ENCODE assay signal across 26 cellular contexts in the genomic region with DNA sequence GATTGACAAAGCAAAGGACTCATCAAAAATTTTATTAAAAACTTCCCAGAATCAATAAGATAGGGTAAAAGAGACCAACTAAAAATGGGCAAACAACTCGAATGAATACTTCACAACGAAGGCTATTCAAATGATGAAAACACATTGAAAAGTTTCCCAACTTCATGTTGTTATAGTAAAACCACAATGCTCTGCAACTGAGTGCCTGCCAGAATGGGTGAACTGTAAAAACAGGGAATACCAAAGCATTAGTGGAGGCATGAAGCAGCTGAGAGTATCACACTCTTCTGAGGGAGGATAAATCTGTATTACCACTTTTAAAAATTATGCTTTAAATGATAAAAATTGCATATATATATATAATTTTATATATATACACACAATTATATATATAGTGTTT.
"Had no signal": no experiment of that assay in that cellular context is flagged by ENCODE, and none has a peak within 500 bp of the region (broad histone marks: within the 10 kb centered on the region; RNA-seq: fewer than 3 reads in every experiment).

No MANE protein-coding gene starts in this region.

- H3K36me3 ChIP-seq: left ventricle myocardium inferior, neural progenitor cell, neutrophil, stomach, tibial artery, upper lobe of right lung had no signal

- H3K4me1 ChIP-seq: left ventricle myocardium inferior, stomach, testis, tibial artery, upper lobe of right lung had no signal

- H3K4me3 ChIP-seq: left ventricle myocardium inferior, lung, neural progenitor cell, skin epidermis, stomach, testis, tibial artery, upper lobe of right lung had no signal

- DNase-seq: hypothalamus; immature natural killer cell; islet precursor cell; left ventricle myocardium inferior; mesendoderm; naive B cell; natural killer cell; nephron progenitor cell; occipital lobe; retina; right cardiac atrium; stimulated activated CD4-positive, alpha-beta T cell treated with anti-CD3 and anti-CD28 coated beads, Interleukin-12 subunit alpha, Interleukin-12 subunit beta, amount 100 ng/mL, for 4 hours; stimulated activated CD4-positive, alpha-beta T cell treated with anti-CD3 and anti-CD28 coated beads, Interleukin-15, amount 100 ng/mL, for 24 hours; stimulated activated CD4-positive, alpha-beta T cell treated with anti-CD3 and anti-CD28 coated beads, Interleukin-2, amount 100 ng/mL, for 24 hours; stimulated activated CD4-positive, alpha-beta T cell treated with anti-CD3 and anti-CD28 coated beads, Interleukin-4, amount 100 ng/mL, for 1 hour; stimulated activated naive B cell treated with anti-CD40 and anti-IgM and Interleukin-4, amounts not matched to agents 10 μg/mL and 1 μg/mL and 100 μg/mL, for 72 hours; stimulated activated naive CD8-positive, alpha-beta T cell treated with anti-CD3 and anti-CD28 coated beads, Interleukin-15, Interleukin-2, amounts not matched to agents 100 U/mL and 50 U/mL, for 24 hours; stomach; testis; tibial artery; trophoblast cell; upper lobe of right lung had no signal

- H3K9me3 ChIP-seq: left ventricle myocardium inferior, neutrophil, stomach, testis, tibial artery, upper lobe of right lung had no signal

- H3K27me3 ChIP-seq: neural progenitor cell, neutrophil, stomach, testis, tibial artery, upper lobe of right lung had no signal

- H3K27ac ChIP-seq: left ventricle myocardium inferior, neural progenitor cell, neutrophil, skin epidermis, stomach, testis, tibial artery, upper lobe of right lung had no signal
